In genomic region chr17:33562792-33563191, GRCh38 we compare ENCODE assay signal across 13 cellular contexts.
"Had no signal": no experiment of that assay in that cellular context is flagged by ENCODE, and none has a peak within 500 bp of the region (broad histone marks: within the 10 kb centered on the region; RNA-seq: fewer than 3 reads in every experiment).

No MANE protein-coding gene starts in this region.

- ATAC-seq: body of pancreas, left ventricle myocardium superior, pancreas had no signal

- DNase-seq: activated B cell treated with CpG ODN at 0.5 μM for 24 hours; activated CD4-positive, alpha-beta T cell treated with anti-CD3 and anti-CD28 coated beads, Interleukin-2, amount 10 ng/mL, durations not matched to agents 7 days and 5 days; activated naive CD4-positive, alpha-beta T cell treated with anti-CD3 and anti-CD28 coated beads, Interleukin-2, amount 50 U/mL, for 16 hours; body of pancreas; cerebellar nuclear complex; dermis blood vessel endothelial cell; left ventricle myocardium superior; pancreas; stomach; T-helper 1 cell had no signal

- H3K27me3 ChIP-seq: body of pancreas, pancreas, vagina had no signal

- H3K36me3 ChIP-seq: pancreas, stomach, vagina had no signal

- FAIRE-seq: keratinocyte, pancreas had no signal

- H3K9me3 ChIP-seq: pancreas, vagina had no signal

- H3K4me3 ChIP-seq: body of pancreas, pancreas, skin epidermis, stomach, vagina had no signal

- H3K27ac ChIP-seq: body of pancreas, pancreas, stomach, vagina had no signal

- H3K4me1 ChIP-seq: body of pancreas, pancreas, stomach, vagina had no signal
